10 cellular contexts compared by ENCODE assay signal in the genomic region with DNA sequence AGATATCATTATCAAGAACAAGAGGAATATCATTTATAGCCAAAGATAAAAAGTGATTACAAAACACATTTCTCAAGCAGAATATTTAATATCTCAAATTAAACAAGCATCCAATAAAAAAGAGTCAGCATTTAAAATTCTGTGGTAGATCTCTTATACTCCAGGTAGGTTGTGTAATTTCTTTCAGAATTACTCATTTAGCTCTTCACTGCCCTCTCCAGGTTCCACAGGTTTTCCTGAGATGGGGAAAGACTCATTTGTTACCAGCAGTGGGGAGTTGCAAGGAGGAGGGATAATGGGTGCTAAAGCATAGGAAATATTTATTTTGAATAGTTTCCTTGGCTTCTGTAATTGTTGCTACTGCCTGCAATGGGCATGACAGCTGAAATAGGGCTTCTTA.
DNase-seq lines count a peak whose midpoint lies in the region; ATAC-seq, FAIRE-seq and TF ChIP-seq lines count a peak whose summit lies in the region.
"Had no signal": no experiment of that assay in that cellular context is flagged by ENCODE, and none has a peak within 500 bp of the region (broad histone marks: within the 10 kb centered on the region; RNA-seq: fewer than 3 reads in every experiment).

No MANE protein-coding gene starts in this region.

- CTCF ChIA-PET in AG04449 (lab: Yijun Ruan, JAX): interaction anchor here (0.7 to 4.7 kb wide), 11 partner anchors 11 to 207 kb away, joined by 3 to 36 read pairs (median 7); partner anchors contain the start of gene RASGRP1

- H3K9me3 ChIP-seq in adrenal gland (replicated peaks in 1 of 3): no peaks in the 10 kb centered on the region

- no peak for TF ChIP-seq POLR2A in adrenal gland (IDR thresholded peaks at IDR 0.05)

- no peak for ATAC-seq in GM18858 (IDR thresholded peaks at IDR 0.05; ENCODE audit: unreplicated experiment)
- no peak for ATAC-seq in GM21717 (IDR thresholded peaks at IDR 0.05; ENCODE audit: unreplicated experiment)

- H3K27me3 ChIP-seq in adrenal gland: peaks cover 5% of the 10 kb centered on the region
- H3K27me3 ChIP-seq: SJCRH30 had no signal

- peak; percentile 35 for FAIRE-seq in GM18507 (lab: Jason Lieb, UNC)

- TF ChIP-seq CTCF in AG04449 (IDR thresholded peaks at IDR 0.05; ENCODE audit: insufficient read depth, low read length, missing control alignments): peak; percentile 27
- TF ChIP-seq CTCF in adrenal gland (IDR thresholded peaks at IDR 0.05): peak; percentile 10 to 46 (median 26)

- POLR2A ChIA-PET in AG04449 (lab: Yijun Ruan, JAX): no interaction called here

- DNase-seq in AG04449 (ENCODE audit: low read depth, low spot score) (no peak), GM18507 (ENCODE audit: extremely low spot score, insufficient read length, low read depth) (no peak), adrenal gland (peak in 1 of 7 donors; percentile 20), kidney tubule cell (ENCODE audit: low spot score) (peak; percentile 61), DMS153 (lab: John Stamatoyannopoulos, UW) (no peak), NCI-H146 treated with DMSO at 0.1 percent for 48 hours (lab: John Stamatoyannopoulos, UW; ENCODE audit: unreplicated experiment) (no peak)
- DNase-seq: activated naive CD4-positive, alpha-beta T cell treated with Interleukin-2 at 50 U/mL for 16 hours had no signal

- H3K4me1 ChIP-seq in adrenal gland (replicated peaks in 1 of 2): no peaks in the 10 kb centered on the region

- H3K4me3 ChIP-seq in AG04449 (ENCODE audit: low read depth, low read length): no peak overlapping the region
- H3K4me3 ChIP-seq in adrenal gland: no peak overlapping the region
- H3K4me3 ChIP-seq: SJCRH30 had no signal

- no peak overlapping the region for H3K27ac ChIP-seq in adrenal gland
- H3K27ac ChIP-seq: SJCRH30 had no signal

- intact Hi-C loops in adrenal gland (cut with DNase I): no loop called here

- H3K36me3 ChIP-seq in adrenal gland (replicated peaks in 1 of 2): no peaks in the 10 kb centered on the region
- H3K36me3 ChIP-seq: SJCRH30 had no signal
